29 cellular contexts compared by ENCODE assay signal in genomic region chr7:150923191-150923590, GRCh38. TPM values are rescaled to one million over a fixed set of nuclear protein-coding genes. Genes with fewer than 3 reads are reported as not detected.
DNase-seq lines count a peak whose midpoint lies in the region; ATAC-seq, FAIRE-seq and TF ChIP-seq lines count a peak whose summit lies in the region.
"Had no signal": no experiment of that assay in that cellular context is flagged by ENCODE, and none has a peak within 500 bp of the region (broad histone marks: within the 10 kb centered on the region; RNA-seq: fewer than 3 reads in every experiment).

No MANE protein-coding gene starts in this region.

- no peaks in the 10 kb centered on the region for H3K36me3 Mint-ChIP-seq in WTC11
- H3K36me3 Mint-ChIP-seq: brain, T-cell had no signal

- H4K20me1 ChIP-seq in endothelial cell of umbilical vein (replicated peaks; ENCODE audit: control insufficient read depth, extremely low read depth, insufficient read depth, low read length) = no peaks in the 10 kb centered on the region
- H4K20me1 ChIP-seq: BLaER1 treated with 17β-estradiol and CSF1 and Interleukin-3, amounts not matched to agents 10 nM and 100 nM had no signal

- no peaks in the 10 kb centered on the region for H3K27me3 Mint-ChIP-seq in WTC11 (ENCODE audit: low read depth)

- H3K4me2 ChIP-seq in endothelial cell of umbilical vein (ENCODE audit: insufficient read depth, low read length) = no peak overlapping the region

- CTCF ChIA-PET in endothelial cell of umbilical vein (lab: Charles Lee) = interaction anchor here (0.8 to 1.9 kb wide), 4 partner anchors 8 to 145 kb away, joined by 3 to 10 read pairs (median 4); no protein-coding TSS in a partner anchor
- CTCF ChIA-PET in WTC11 (lab: Charles Lee) = interaction anchor here (3.5 kb wide), 1 partner anchor 25 kb away, joined by 14 read pairs; no protein-coding TSS in a partner anchor

- no peak for TF ChIP-seq EP300 in upper lobe of left lung (IDR thresholded peaks at IDR 0.05)

- H3K27me3 ChIP-seq in endothelial cell of umbilical vein (ENCODE audit: control insufficient read depth in 2 of 2, insufficient read depth in 2 of 2, low read length in 2 of 2) (peaks cover 19 to 20% of the 10 kb centered on the region in 2 experiments), upper lobe of left lung (no peaks in the 10 kb centered on the region)
- H3K27me3 ChIP-seq: BLaER1 treated with 17β-estradiol and CSF1 and Interleukin-3, amounts not matched to agents 10 nM and 100 nM had no signal

- no peaks in the 10 kb centered on the region for H3K9me3 ChIP-seq in endothelial cell of umbilical vein (replicated peaks; ENCODE audit: control insufficient read depth, insufficient read depth, low read length)
- H3K9me3 ChIP-seq in upper lobe of left lung = no peaks in the 10 kb centered on the region
- H3K9me3 ChIP-seq: BLaER1 treated with 17β-estradiol and CSF1 and Interleukin-3, amounts not matched to agents 10 nM and 100 nM; prostate gland; suprapubic skin had no signal

- DNase-seq in A172 (ENCODE audit: low spot score) (peak; percentile 83), HT1080 (ENCODE audit: low read depth) (peak; percentile 42), NCI-H69 (lab: John Stamatoyannopoulos, UW) (peak; percentile 83), endothelial cell of umbilical vein (ENCODE audit: low read depth, low spot score) (peak; percentile 37), WTC11 (ENCODE audit: low spot score) (no peak), upper lobe of left lung (no peak)
- DNase-seq: activated CD4-positive, alpha-beta T cell treated with anti-CD3 and anti-CD28 coated beads for 1 hour; activated CD8-positive, alpha-beta T cell treated with anti-CD3 and anti-CD28 coated beads for 36 hours; activated gamma-delta T cell treated with Interleukin-2 at 50 U/mL for 16 hours; activated naive CD8-positive, alpha-beta T cell treated with anti-CD3 and anti-CD28 coated beads, Interleukin-2, amount 50 U/mL, for 24 hours; activated T-cell treated with anti-CD3 and anti-CD28 coated beads for 4 hours; Calu3; HCEC 1CT; NCI-H1436 treated with DMSO at 0.1 percent for 48 hours; NCI-H2171 treated with DMSO at 0.1 percent for 48 hours; NCI-H748 treated with DMSO at 0.1 percent for 48 hours; OCI-M1; stimulated activated CD4-positive, alpha-beta T cell treated with anti-CD3 and anti-CD28 coated beads, Interleukin-2, amount 100 ng/mL, for 24 hours; T-cell had no signal

- no peaks in the 10 kb centered on the region for H3K79me2 ChIP-seq in endothelial cell of umbilical vein (ENCODE audit: control insufficient read depth, insufficient read depth, low read length)

- no peak overlapping the region for H2AFZ ChIP-seq in endothelial cell of umbilical vein (ENCODE audit: low read depth, low read length)

- H3K4me3 ChIP-seq in endothelial cell of umbilical vein (replicated peaks in 1 of 3; ENCODE audit: insufficient read depth in 1 of 3, low read depth in 1 of 3, low read length in 3 of 3) (no peak overlapping the region), upper lobe of left lung (no peak overlapping the region)
- H3K4me3 ChIP-seq: BLaER1 treated with 17β-estradiol and CSF1 and Interleukin-3, amounts not matched to agents 10 nM and 100 nM; prostate gland; skin epidermis; suprapubic skin had no signal

- no peak overlapping the region for H3K27ac Mint-ChIP-seq in WTC11
- H3K27ac Mint-ChIP-seq: activated CD8-positive, alpha-beta T cell treated with anti-CD3 and anti-CD28 coated beads for 36 hours; activated naive CD8-positive, alpha-beta T cell treated with anti-CD3 and anti-CD28 coated beads, Interleukin-2, amount 50 U/mL, for 24 hours; brain; memory B cell; T-cell had no signal

- no peak for ATAC-seq in WTC11
- ATAC-seq in HG03520 (IDR thresholded peaks at IDR 0.05; ENCODE audit: unreplicated experiment) = no peak
- no peak for ATAC-seq in upper lobe of left lung (ENCODE audit: low FRiP score in 2 of 2)
- ATAC-seq in GM19328 (IDR thresholded peaks at IDR 0.05; ENCODE audit: unreplicated experiment) = no peak
- ATAC-seq: activated CD8-positive, alpha-beta T cell treated with anti-CD3 and anti-CD28 coated beads for 36 hours; activated naive CD8-positive, alpha-beta T cell treated with anti-CD3 and anti-CD28 coated beads, Interleukin-2, amount 50 U/mL, for 24 hours; T-cell had no signal

- TF ChIP-seq CTCF in endothelial cell of umbilical vein (IDR thresholded peaks at IDR 0.05; ENCODE audit: extremely low read depth in 1 of 2, insufficient read depth in 1 of 2, low read depth in 1 of 2, low read length in 2 of 2) (no peak), WTC11 (IDR thresholded peaks at IDR 0.05) (no peak), upper lobe of left lung (IDR thresholded peaks at IDR 0.05) (no peak)

- no peak for FAIRE-seq in endothelial cell of umbilical vein (lab: Jason Lieb, UNC)
- FAIRE-seq: urothelium cell line had no signal

- no peaks in the 10 kb centered on the region for H3K4me1 ChIP-seq in endothelial cell of umbilical vein (ENCODE audit: control insufficient read depth, extremely low read depth, insufficient read depth, low read length)
- no peaks in the 10 kb centered on the region for H3K4me1 ChIP-seq in upper lobe of left lung
- H3K4me1 ChIP-seq: prostate gland, suprapubic skin had no signal

- H3K4me1 Mint-ChIP-seq in WTC11 = no peaks in the 10 kb centered on the region

- POLR2A ChIA-PET in endothelial cell of umbilical vein (lab: Charles Lee) = no interaction called here
- POLR2A ChIA-PET in WTC11 (lab: Charles Lee) = no interaction called here

- no peaks in the 10 kb centered on the region for H3K9me3 Mint-ChIP-seq in WTC11
- H3K9me3 Mint-ChIP-seq: activated CD8-positive, alpha-beta T cell treated with anti-CD3 and anti-CD28 coated beads for 36 hours; activated naive CD8-positive, alpha-beta T cell treated with anti-CD3 and anti-CD28 coated beads, Interleukin-2, amount 50 U/mL, for 24 hours; brain; memory B cell; T-cell had no signal

- no peak for TF ChIP-seq POLR2A in endothelial cell of umbilical vein (IDR thresholded peaks at IDR 0.05; ENCODE audit: low read depth, low read length)
- no peak for TF ChIP-seq POLR2A in upper lobe of left lung (IDR thresholded peaks at IDR 0.05)

- dilution Hi-C loops in endothelial cell of umbilical vein (cut with MboI; ENCODE audit: extremely low pct_ligation_motif_present, low sequenced_read_pairs) = no loop called here

- intact Hi-C loops in endothelial cell of umbilical vein (cut with micrococcal nuclease) = no loop called here

- no peak overlapping the region for H3K27ac ChIP-seq in endothelial cell of umbilical vein (ENCODE audit: insufficient read depth, low read depth, low read length)
- no peak overlapping the region for H3K27ac ChIP-seq in upper lobe of left lung
- H3K27ac ChIP-seq: BLaER1 treated with 17β-estradiol and CSF1 and Interleukin-3, amounts not matched to agents 10 nM and 100 nM; HL-60; prostate gland; skin epidermis; suprapubic skin had no signal

- no peak overlapping the region for H3K9ac ChIP-seq in endothelial cell of umbilical vein (replicated peaks; ENCODE audit: extremely low read depth, insufficient read depth, low read length)
- H3K9ac ChIP-seq: BLaER1 treated with 17β-estradiol and CSF1 and Interleukin-3, amounts not matched to agents 10 nM and 100 nM had no signal

- H3K4me3 Mint-ChIP-seq in WTC11 = no peak overlapping the region
- H3K4me3 Mint-ChIP-seq: activated CD8-positive, alpha-beta T cell treated with anti-CD3 and anti-CD28 coated beads for 36 hours; activated naive CD8-positive, alpha-beta T cell treated with anti-CD3 and anti-CD28 coated beads, Interleukin-2, amount 50 U/mL, for 24 hours; brain; memory B cell; T-cell had no signal

- no peaks in the 10 kb centered on the region for H3K9me1 ChIP-seq in endothelial cell of umbilical vein (replicated peaks; ENCODE audit: control insufficient read depth, extremely low read depth, insufficient read depth, low read length)

- no TSS peak for BruUV-seq in endothelial cell of umbilical vein (replicated peaks; lab: Mats Ljungman, UMichigan)

- H3K36me3 ChIP-seq in endothelial cell of umbilical vein (ENCODE audit: control insufficient read depth in 2 of 2, extremely low read depth in 1 of 2, insufficient read depth in 2 of 2, low read length in 2 of 2) (no peaks in the 10 kb centered on the region), upper lobe of left lung (no peaks in the 10 kb centered on the region)
- H3K36me3 ChIP-seq: BLaER1 treated with 17β-estradiol and CSF1 and Interleukin-3, amounts not matched to agents 10 nM and 100 nM; prostate gland; suprapubic skin had no signal

TF ChIP-seq in endothelial cell of umbilical vein, 7 proteins besides CTCF, POLR2A, EP300 and RAD21 (continues in another document):
- no peak for TF ChIP-seq FOS (IDR thresholded peaks at IDR 0.05; ENCODE audit: borderline replicate concordance, insufficient read depth, low read length)
- no peak for TF ChIP-seq GATA2 (IDR thresholded peaks at IDR 0.05; ENCODE audit: insufficient read depth, insufficient read length, low read depth, low read length)
- TF ChIP-seq MYC (IDR thresholded peaks at IDR 0.05; ENCODE audit: low read depth, low read length) = no peak

TF ChIP-seq in WTC11, 78 proteins besides CTCF, POLR2A, EP300 and RAD21 (continues in another document):
- TF ChIP-seq JAZF1 (CRISPR knock-in tag; IDR thresholded peaks at IDR 0.05) = no peak
- no peak for TF ChIP-seq ZMAT4 (CRISPR knock-in tag; IDR thresholded peaks at IDR 0.05)
- TF ChIP-seq ZNF317 (CRISPR knock-in tag; IDR thresholded peaks at IDR 0.05; ENCODE audit: borderline replicate concordance, low read depth) = no peak

RNA-seq across cellular contexts. Expression of gene KCNH2, which starts 54.9 kb away (rescaled TPM):
- 1.7 and 3.5 TPM in 2 replicates for total RNA-seq in A172 (2014; rRNA removed; shearing (Covaris generic))
- 0.34 and 0.47 TPM in 2 replicates for total RNA-seq in HT1080 (2014; rRNA removed; shearing (Covaris generic))
- polyA plus RNA-seq in HT1080 (2015; cell fraction: cytosol; rRNA removed) = 0.03 TPM in 1 of 2 replicates, not detected in the other
- polyA plus RNA-seq in HT1080 (2015; cell fraction: nucleus; rRNA removed) = not detected in 2 replicates
- total RNA-seq in endothelial cell of umbilical vein (0.09 TPM in 1 of 2 replicates, not detected in the other), WTC11 (2021) (13.9 to 16.2 TPM (median 14.6 TPM) in 3 replicates), upper lobe of left lung (1 to 10 TPM in 5 of 6 donors, under 1 TPM in 1; 0.59 to 5.7 (median 3.1) TPM)
- polyA plus RNA-seq in endothelial cell of umbilical vein = 0.03 and 0.10 TPM in 2 replicates
- polyA plus RNA-seq in endothelial cell of umbilical vein (2011; cell fraction: cytosol; rRNA removed) = 0.06 TPM in 2 replicates
- 0.07 and 0.15 TPM in 2 replicates for polyA plus RNA-seq in endothelial cell of umbilical vein (2011; cell fraction: nucleus; rRNA removed)
- 0.08 and 0.14 TPM in 2 replicates for polyA plus RNA-seq in endothelial cell of umbilical vein (2012)
- 3.1 TPM in 2 replicates for polyA minus RNA-seq in endothelial cell of umbilical vein
- not detected for polyA minus RNA-seq in endothelial cell of umbilical vein (2011; cell fraction: cytosol; rRNA and poly(A)+ RNA removed)
- not detected in 2 replicates for polyA minus RNA-seq in endothelial cell of umbilical vein (2011; cell fraction: nucleus; rRNA and poly(A)+ RNA removed)

Comparison
In these comparisons a context has a peak if more than half of its experiments do, and no peak if none do; other contexts are left out.
1. DNase-seq: peak in A172 (single experiment), HT1080 (single experiment), NCI-H69 (single experiment) and endothelial cell of umbilical vein (single experiment); none in WTC11 (single experiment) and upper lobe of left lung (0 of 2).